In genomic region chr2:99656938-99657337, GRCh38 we compare ENCODE assay signal across 19 cellular contexts.
DNase-seq lines count a peak whose midpoint lies in the region; ATAC-seq and TF ChIP-seq lines count a peak whose summit lies in the region.
"Had no signal": no experiment of that assay in that cellular context is flagged by ENCODE, and none has a peak within 500 bp of the region (broad histone marks: within the 10 kb centered on the region; RNA-seq: fewer than 3 reads in every experiment).

No MANE protein-coding gene starts in this region.

- CTCF ChIA-PET in SK-N-SH (lab: Yijun Ruan, JAX): interaction anchor here (1.0 to 1.3 kb wide), 2 partner anchors 57 to 98 kb away, joined by 4 read pairs; no protein-coding TSS in a partner anchor

- intact Hi-C loops in Right ventricle myocardium superior (cut with DNase I): no loop called here
- intact Hi-C loops in sciatic nerve (cut with DNase I): no loop called here

- H3K9ac ChIP-seq in SK-N-SH: no peak overlapping the region

- no peaks in the 10 kb centered on the region for H3K9me2 ChIP-seq in SK-N-SH

- H3K27ac ChIP-seq in C4-2B: peak overlapping the region; percentile 26; the same call in 1 of the 2 replicates
- peak overlapping the region in 1 of 2 experiments; percentile 97; a peak in 2 of 4 replicates for H3K27ac ChIP-seq in SK-N-SH (ENCODE audit: low read depth in 2 of 2, low read length in 1 of 2)
- H3K27ac ChIP-seq: body of pancreas, SJCRH30 had no signal

- POLR2A ChIA-PET in SK-N-SH (lab: Yijun Ruan, JAX): interaction anchor here (0.8 to 1.3 kb wide), 4 partner anchors 12 to 211 kb away, joined by 3 to 8 read pairs (median 4); no protein-coding TSS in a partner anchor

- peak; percentile 51 for TF ChIP-seq RAD21 in SK-N-SH (IDR thresholded peaks at IDR 0.05; ENCODE audit: low read length)

- ATAC-seq in Right ventricle myocardium superior (ENCODE audit: poor library complexity) (peak; percentile 70), sciatic nerve (peak; percentile 65)
- ATAC-seq: body of pancreas; effector memory CD8-positive, alpha-beta T cell; Panc1 had no signal

- H3F3A ChIP-seq in SK-N-SH (replicated peaks; ENCODE audit: insufficient read depth): no peaks in the 10 kb centered on the region

- H4K20me1 ChIP-seq in SK-N-SH (ENCODE audit: insufficient read depth): no peaks in the 10 kb centered on the region

- H3K9me3 ChIP-seq in SK-N-SH: no peaks in the 10 kb centered on the region
- H3K9me3 ChIP-seq: body of pancreas, esophagus muscularis mucosa, SJCRH30 had no signal

- DNase-seq in SK-N-SH: peak; percentile 60
- peak; percentile 54 for DNase-seq in Right ventricle myocardium superior
- DNase-seq in sciatic nerve (ENCODE audit: low spot score): no peak
- no peak for DNase-seq in NCI-H774 (lab: John Stamatoyannopoulos, UW)
- no peak for DNase-seq in HK-2 (ENCODE audit: unreplicated experiment)
- DNase-seq in NCI-H2029 (lab: John Stamatoyannopoulos, UW): no peak
- no peak for DNase-seq in activated T-cell treated with anti-CD3 and anti-CD28 coated beads, Interleukin-2, amount 50 U/mL, for 48 hours
- DNase-seq: body of pancreas; effector memory CD8-positive, alpha-beta T cell; H7; IMR-90; kidney glomerular epithelial cell; NCI-H2171 treated with DMSO at 0.1 percent for 48 hours; nucleus accumbens; SJCRH30; stimulated activated CD8-positive, alpha-beta memory T cell treated with anti-CD3 and anti-CD28 coated beads, Interleukin-4, amount 100 ng/mL, for 48 hours had no signal

- TF ChIP-seq CTCF in C4-2B (conservative IDR thresholded peaks at IDR 0.05): no peak
- TF ChIP-seq CTCF in SK-N-SH (IDR thresholded peaks at IDR 0.05): no peak

- 24% methylated on average over 5 of the region's 5 CpGs for WGBS in SK-N-SH (ENCODE audit: low lambda C conversion rate)

- H3K4me3 ChIP-seq in SK-N-SH (ENCODE audit: low read depth in 2 of 2, low read length in 1 of 2): no peak overlapping the region
- H3K4me3 ChIP-seq: body of pancreas, esophagus muscularis mucosa, SJCRH30 had no signal

- TF ChIP-seq EP300 in SK-N-SH (IDR thresholded peaks at IDR 0.05; ENCODE audit: borderline replicate concordance in 1 of 2, low read depth in 1 of 2, low read length in 1 of 2): peak in 1 of 2 experiments; percentile 86; a peak in 2 of 4 replicates

- H2AFZ ChIP-seq in SK-N-SH (ENCODE audit: low read depth): no peak overlapping the region

- H3K4me1 ChIP-seq in SK-N-SH (ENCODE audit: control insufficient read depth in 1 of 2, insufficient read depth in 2 of 2, low read depth in 1 of 2, low read length in 1 of 2): peaks cover 0 to 27% of the 10 kb centered on the region in 2 experiments; a peak in 2 of 4 replicates
- H3K4me1 ChIP-seq: body of pancreas, SJCRH30 had no signal

- no peaks in the 10 kb centered on the region for H3K79me2 ChIP-seq in SK-N-SH (ENCODE audit: insufficient read depth)

- no peaks in the 10 kb centered on the region for H3K36me3 ChIP-seq in SK-N-SH (replicated peaks in 1 of 2; ENCODE audit: control insufficient read depth in 1 of 2, insufficient read depth in 2 of 2, low read length in 1 of 2)
- H3K36me3 ChIP-seq: esophagus muscularis mucosa, SJCRH30 had no signal

- H3K4me2 ChIP-seq in SK-N-SH: no peak overlapping the region

- no peaks in the 10 kb centered on the region for H3K27me3 ChIP-seq in SK-N-SH (ENCODE audit: insufficient read depth)
- H3K27me3 ChIP-seq: body of pancreas, esophagus muscularis mucosa had no signal

TF ChIP-seq in SK-N-SH, 30 proteins besides CTCF, POLR2A, EP300 and RAD21:
- TF ChIP-seq MXI1 (IDR thresholded peaks at IDR 0.05; ENCODE audit: low read depth, low read length) (no peak), RCOR1 (IDR thresholded peaks at IDR 0.05; ENCODE audit: low read length) (peak; percentile 67; the same call in 1 of the 2 replicates), CHD2 (IDR thresholded peaks at IDR 0.05; ENCODE audit: low read length, partially characterized antibody) (peak; percentile 58), RFX5 (IDR thresholded peaks at IDR 0.05; ENCODE audit: low read length) (0 out of 2 replicates have a peak, but pooled peaks have one; percentile 3), FOXJ3 (CRISPR knock-in tag; IDR thresholded peaks at IDR 0.05) (0 out of 2 replicates have a peak, but pooled peaks have one; percentile 49), GATA2 (CRISPR knock-in tag; IDR thresholded peaks at IDR 0.05) (peak; percentile 78), SMC3 (IDR thresholded peaks at IDR 0.05; ENCODE audit: low read depth, low read length) (peak; percentile 22; the same call in 1 of the 2 replicates), EZH2phosphoT487 (IDR thresholded peaks at IDR 0.05; ENCODE audit: borderline replicate concordance, low read depth) (no peak)
TF ChIP-seq in SK-N-SH: peak in this region for 6.

Comparison
In these comparisons a context has a peak if more than half of its experiments do, and no peak if none do; other contexts are left out.
1. DNase-seq: peak in SK-N-SH (single experiment) and Right ventricle myocardium superior (single experiment); none in sciatic nerve (single experiment), NCI-H774 (single experiment), HK-2 (single experiment), NCI-H2029 (single experiment) and activated T-cell treated with anti-CD3 and anti-CD28 coated beads, Interleukin-2, amount 50 U/mL, for 48 hours (0 of 2).